In the genomic region with DNA sequence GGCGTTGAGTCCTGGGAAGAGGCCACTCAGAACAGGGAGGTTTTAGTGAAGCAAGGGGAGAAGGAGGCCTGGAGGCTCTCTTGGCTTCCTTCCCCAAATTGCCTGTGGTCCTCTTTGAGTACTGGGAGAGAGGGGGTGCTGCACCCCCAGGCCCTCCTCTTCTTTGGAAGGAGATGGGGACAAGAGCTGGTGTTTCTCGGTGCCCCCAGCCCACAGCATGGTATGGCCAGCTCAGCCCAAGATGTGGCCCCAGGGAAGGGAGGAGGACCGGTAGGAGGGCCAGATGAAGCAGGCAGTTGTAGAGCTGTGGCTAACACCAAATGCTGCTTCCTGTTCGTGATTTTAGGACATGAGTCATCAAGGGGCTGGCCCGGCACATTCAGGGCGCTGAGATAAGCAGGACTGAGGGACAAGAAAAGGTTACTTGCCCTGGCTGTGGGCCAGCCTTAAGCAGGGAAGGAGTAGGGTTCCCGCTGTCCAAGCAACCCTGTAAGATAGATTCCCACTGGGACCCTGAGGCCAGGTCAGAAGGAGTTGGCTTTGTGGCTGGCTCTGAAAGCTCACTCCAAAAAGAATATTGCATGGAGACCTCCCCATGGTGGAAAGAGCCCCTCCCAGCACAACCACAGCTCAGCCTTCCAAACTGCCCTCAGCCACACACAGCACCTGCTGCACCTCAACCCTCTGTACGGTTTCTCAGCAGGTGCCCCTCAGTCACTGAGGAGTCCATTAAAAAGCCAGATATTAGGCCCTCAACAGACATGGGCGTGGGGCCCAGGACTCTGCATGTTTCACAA, we compare ENCODE assay signal across 8 cellular contexts. TPM values are rescaled to one million over a fixed set of nuclear protein-coding genes. Genes with fewer than 3 reads are reported as not detected.
DNase-seq lines count a peak whose midpoint lies in the region; ATAC-seq lines count a peak whose summit lies in the region.

No MANE protein-coding gene starts in this region.

- no peaks in the 10 kb centered on the region for H3K27me3 Mint-ChIP-seq in activated CD4-positive, alpha-beta T cell treated with anti-CD3 and anti-CD28 coated beads, Interleukin-2, amount 10 ng/mL, durations not matched to agents 24 days and 14 days
- no peaks in the 10 kb centered on the region for H3K27me3 Mint-ChIP-seq in stimulated activated naive CD8-positive, alpha-beta T cell treated with anti-CD3 and anti-CD28 coated beads, Interleukin-15, Interleukin-2, amounts not matched to agents 100 ng/mL and 50 ng/mL, for 24 hours

- H3K4me3 Mint-ChIP-seq in activated CD4-positive, alpha-beta T cell treated with anti-CD3 and anti-CD28 coated beads, Interleukin-2, amount 10 ng/mL, durations not matched to agents 24 days and 14 days, result peak overlapping the region; percentile 76
- H3K4me3 Mint-ChIP-seq in stimulated activated naive CD8-positive, alpha-beta T cell treated with anti-CD3 and anti-CD28 coated beads, Interleukin-15, Interleukin-2, amounts not matched to agents 100 ng/mL and 50 ng/mL, for 24 hours, result peak overlapping the region; percentile 49

- no peak overlapping the region for H3K4me3 ChIP-seq in muscle layer of colon (ENCODE audit: low read depth in 1 of 2, low read length in 2 of 2)

- intact Hi-C loops in activated CD4-positive, alpha-beta T cell treated with anti-CD3 and anti-CD28 coated beads, Interleukin-2, amount 10 ng/mL, durations not matched to agents 24 days and 14 days (cut with micrococcal nuclease), result loop anchor here (1.0 to 5.0 kb wide), 3 partner anchors 16 to 115 kb away; no protein-coding TSS in a partner anchor

- H3K9me3 Mint-ChIP-seq in activated CD4-positive, alpha-beta T cell treated with anti-CD3 and anti-CD28 coated beads, Interleukin-2, amount 10 ng/mL, durations not matched to agents 24 days and 14 days, result no peaks in the 10 kb centered on the region
- no peaks in the 10 kb centered on the region for H3K9me3 Mint-ChIP-seq in stimulated activated naive CD8-positive, alpha-beta T cell treated with anti-CD3 and anti-CD28 coated beads, Interleukin-15, Interleukin-2, amounts not matched to agents 100 ng/mL and 50 ng/mL, for 24 hours

- no peaks in the 10 kb centered on the region for H3K36me3 ChIP-seq in muscle layer of colon (ENCODE audit: insufficient read depth, low read length)

- H3K9me3 ChIP-seq in muscle layer of colon (ENCODE audit: low read length), result no peaks in the 10 kb centered on the region

- peaks cover 77% of the 10 kb centered on the region for H3K4me1 Mint-ChIP-seq in activated CD4-positive, alpha-beta T cell treated with anti-CD3 and anti-CD28 coated beads, Interleukin-2, amount 10 ng/mL, durations not matched to agents 24 days and 14 days
- H3K4me1 Mint-ChIP-seq in stimulated activated naive CD8-positive, alpha-beta T cell treated with anti-CD3 and anti-CD28 coated beads, Interleukin-15, Interleukin-2, amounts not matched to agents 100 ng/mL and 50 ng/mL, for 24 hours (ENCODE audit: low read depth), result peaks cover 89% of the 10 kb centered on the region

- peaks cover 9% of the 10 kb centered on the region for H3K4me1 ChIP-seq in muscle layer of colon (ENCODE audit: insufficient read depth, low read length)

- H3K36me3 Mint-ChIP-seq in activated CD4-positive, alpha-beta T cell treated with anti-CD3 and anti-CD28 coated beads, Interleukin-2, amount 10 ng/mL, durations not matched to agents 24 days and 14 days (ENCODE audit: low read depth), result peaks cover 1% of the 10 kb centered on the region
- H3K36me3 Mint-ChIP-seq in stimulated activated naive CD8-positive, alpha-beta T cell treated with anti-CD3 and anti-CD28 coated beads, Interleukin-15, Interleukin-2, amounts not matched to agents 100 ng/mL and 50 ng/mL, for 24 hours (ENCODE audit: low read depth), result no peaks in the 10 kb centered on the region

- H3K9ac ChIP-seq in muscle layer of colon (ENCODE audit: low read length), result no peak overlapping the region

- peaks cover 0 to 2% of the 10 kb centered on the region in 2 donors for H3K27me3 ChIP-seq in muscle layer of colon (ENCODE audit: control insufficient read depth in 1 of 2, insufficient read depth in 2 of 2, low read length in 2 of 2)

- peak overlapping the region; percentile 3 for H3K27ac ChIP-seq in muscle layer of colon (ENCODE audit: low read depth, low read length)

- peak overlapping the region; percentile 95 for H3K27ac Mint-ChIP-seq in activated CD4-positive, alpha-beta T cell treated with anti-CD3 and anti-CD28 coated beads, Interleukin-2, amount 10 ng/mL, durations not matched to agents 24 days and 14 days
- H3K27ac Mint-ChIP-seq in stimulated activated naive CD8-positive, alpha-beta T cell treated with anti-CD3 and anti-CD28 coated beads, Interleukin-15, Interleukin-2, amounts not matched to agents 100 ng/mL and 50 ng/mL, for 24 hours, result peak overlapping the region; percentile 90

- peak; percentile 91 for DNase-seq in GM03348 (ENCODE audit: low spot score)
- peak; percentile 92 for DNase-seq in LHCN-M2 (ENCODE audit: low read depth)
- DNase-seq in activated CD4-positive, alpha-beta T cell treated with anti-CD3 and anti-CD28 coated beads, Interleukin-2, amount 10 ng/mL, durations not matched to agents 24 days and 14 days, result peak; percentile 93
- peak; percentile 65 for DNase-seq in effector CD4-positive, alpha-beta T cell
- no peak for DNase-seq in cerebellar cortex (ENCODE audit: low spot score)

- peak; percentile 70 for ATAC-seq in GM21825 (IDR thresholded peaks at IDR 0.05; ENCODE audit: unreplicated experiment)

RNA-seq across cellular contexts. Expression of gene TNFRSF1B, which starts 4.9 kb away (rescaled TPM):
- 1.3 and 1.9 TPM in 2 replicates for total RNA-seq in LHCN-M2 (2014; rRNA removed)
- polyA plus RNA-seq in LHCN-M2 (2012), result 1.5 TPM
- 145 TPM in 2 replicates for total RNA-seq in activated CD4-positive, alpha-beta T cell treated with anti-CD3 and anti-CD28 coated beads, Interleukin-2, amount 10 ng/mL, durations not matched to agents 24 days and 14 days

Comparison
In these comparisons a context has a peak if more than half of its experiments do, and no peak if none do; other contexts are left out.
1. RNA of gene TNFRSF1B, which starts 4.9 kb away (total RNA-seq): 145 TPM in activated CD4-positive, alpha-beta T cell treated with anti-CD3 and anti-CD28 coated beads, Interleukin-2, amount 10 ng/mL, durations not matched to agents 24 days and 14 days; 1.3 to 1.9 TPM in LHCN-M2; every median in the first group is over 10 times any median in the second.